Comparison of ENCODE assay signal across 36 cellular contexts in the genomic region with DNA sequence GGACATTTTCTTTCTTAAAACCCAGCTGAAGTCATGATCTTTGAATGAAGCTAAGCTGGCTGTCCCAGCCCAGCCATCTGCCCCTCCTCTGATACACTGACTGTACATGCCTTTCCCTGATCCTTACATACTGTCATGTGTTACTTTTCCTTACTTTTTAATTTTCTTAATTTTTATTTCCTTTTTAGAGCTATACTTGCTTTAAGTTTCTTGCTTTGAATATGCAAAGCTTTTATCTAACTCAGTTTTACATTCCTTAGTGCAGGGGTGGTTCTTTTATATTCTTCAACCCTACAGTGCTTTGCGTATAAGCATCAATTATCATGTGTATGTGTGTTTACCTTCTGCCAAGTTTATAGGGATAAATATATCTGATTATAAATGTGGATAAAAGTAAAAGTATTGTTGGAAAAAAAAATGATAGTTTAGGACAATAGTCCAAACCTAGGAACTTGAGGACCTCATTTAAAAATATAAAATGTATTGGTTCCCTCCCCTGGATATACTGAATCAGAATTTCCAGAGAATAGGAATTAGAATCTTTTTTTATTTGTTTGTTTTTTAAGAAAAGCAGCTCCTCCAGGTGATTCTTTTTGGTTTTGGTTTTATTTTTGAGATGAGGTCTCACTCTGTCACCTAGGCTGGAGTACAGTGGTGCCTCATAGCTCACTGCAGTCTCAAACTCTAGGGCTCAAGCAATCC.
"Had no signal": no experiment of that assay in that cellular context is flagged by ENCODE, and none has a peak within 500 bp of the region (broad histone marks: within the 10 kb centered on the region; RNA-seq: fewer than 3 reads in every experiment).

No MANE protein-coding gene starts in this region.

- H3K9me3 ChIP-seq: adrenal gland, body of pancreas, breast epithelium, MG63 had no signal

- ATAC-seq: activated naive CD4-positive, alpha-beta T cell treated with anti-CD3 and anti-CD28 coated beads, Interleukin-2, amount 50 U/mL, for 72 hours; body of pancreas; Right ventricle myocardium inferior had no signal

- H3K4me3 ChIP-seq: adrenal gland, body of pancreas, breast epithelium, MG63, PC-9 had no signal

- H3K4me2 ChIP-seq: PC-9 had no signal

- H3K27ac ChIP-seq: adrenal gland, body of pancreas, breast epithelium, PC-9, RWPE1 had no signal

- H3K27ac Mint-ChIP-seq: activated CD4-positive, alpha-beta memory T cell treated with anti-CD3 and anti-CD28 coated beads for 36 hours; activated naive CD4-positive, alpha-beta T cell treated with anti-CD3 and anti-CD28 coated beads for 36 hours had no signal

- H3K27me3 Mint-ChIP-seq: activated CD4-positive, alpha-beta memory T cell treated with anti-CD3 and anti-CD28 coated beads for 36 hours had no signal

- H3K4me1 ChIP-seq: body of pancreas, breast epithelium had no signal

- DNase-seq: activated CD4-positive, alpha-beta memory T cell treated with anti-CD3 and anti-CD28 coated beads for 36 hours; activated CD4-positive, alpha-beta T cell treated with anti-CD3 and anti-CD28 coated beads, Interleukin-2, amount 50 U/mL, for 1 hour; activated CD8-positive, alpha-beta memory T cell treated with anti-CD3 and anti-CD28 coated beads, Interleukin-2, amount 50 U/mL, for 4 hours; activated gamma-delta T cell treated with Interleukin-2 at 50 U/mL for 16 hours; activated naive CD4-positive, alpha-beta T cell treated with anti-CD3 and anti-CD28 coated beads for 36 hours; activated T-cell treated with anti-CD3 and anti-CD28 coated beads for 4 hours; adrenal gland; body of pancreas; cerebellar nuclear complex; Karpas-422; KBM-7; MG63; MV-4-11; NCI-H1092; NCI-H1417; NCI-H146; NCI-H187; NCI-H2029 treated with DMSO at 0.1 percent for 48 hours; NCI-H2107; NCI-H2171; NCI-H510A; NCI-H69; NK-92 treated with Interleukin-12 subunit alpha and Interleukin-12 subunit beta, amount 100 ng/mL, for 24 hours; PC-9; SIG-M5; SW 1271; T-helper 1 cell; T1000 had no signal

- H3K9me3 Mint-ChIP-seq: activated CD4-positive, alpha-beta memory T cell treated with anti-CD3 and anti-CD28 coated beads for 36 hours; activated naive CD4-positive, alpha-beta T cell treated with anti-CD3 and anti-CD28 coated beads for 36 hours; activated naive CD4-positive, alpha-beta T cell treated with anti-CD3 and anti-CD28 coated beads, Interleukin-2, amount 50 U/mL, for 72 hours; activated T-helper 1 cell treated with anti-CD3 and anti-CD28 coated beads, Interleukin-12 subunit alpha, Interleukin-12 subunit beta, Interleukin-2, Interleukin-4 antibody, amounts not matched to agents 30 ng/mL and 10 ng/mL and 1 ng/mL, durations not matched to agents 14 hours and 24 hours and 36 hours had no signal

- H3K4me3 Mint-ChIP-seq: activated CD4-positive, alpha-beta memory T cell treated with anti-CD3 and anti-CD28 coated beads for 36 hours; activated naive CD4-positive, alpha-beta T cell treated with anti-CD3 and anti-CD28 coated beads for 36 hours; activated T-helper 1 cell treated with anti-CD3 and anti-CD28 coated beads, Interleukin-12 subunit alpha, Interleukin-12 subunit beta, Interleukin-2, Interleukin-4 antibody, amounts not matched to agents 30 ng/mL and 10 ng/mL and 1 ng/mL, durations not matched to agents 14 hours and 24 hours and 36 hours had no signal

- H2AFZ ChIP-seq: PC-9 had no signal

- H3K27me3 ChIP-seq: adrenal gland, body of pancreas, breast epithelium, MG63 had no signal

- FAIRE-seq: astrocyte, colon, RCC 7860 had no signal
